In the genomic region with DNA sequence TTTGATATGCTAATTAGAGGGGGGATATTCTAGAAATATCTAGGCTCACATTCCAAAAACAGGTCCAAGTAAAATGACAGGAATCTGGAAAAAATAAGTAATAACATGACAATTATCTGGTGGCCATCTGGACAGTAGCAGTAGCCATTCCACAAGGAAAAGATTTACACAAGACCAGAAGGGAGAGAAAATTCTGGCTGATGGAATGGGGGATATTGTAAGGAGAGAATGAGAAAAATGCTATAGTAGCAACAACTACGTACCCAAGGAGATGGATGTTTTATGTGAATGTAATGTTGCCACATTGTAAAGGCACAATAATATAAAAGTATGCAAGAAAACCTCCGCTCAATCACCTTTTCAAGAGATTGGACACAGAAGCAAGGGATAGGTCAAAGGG, we compare ENCODE assay signal across 23 cellular contexts. TPM values are rescaled to one million over a fixed set of nuclear protein-coding genes. Genes with fewer than 3 reads are reported as not detected.
DNase-seq lines count a peak whose midpoint lies in the region; ATAC-seq and TF ChIP-seq lines count a peak whose summit lies in the region.
"Had no signal": no experiment of that assay in that cellular context is flagged by ENCODE, and none has a peak within 500 bp of the region (broad histone marks: within the 10 kb centered on the region; RNA-seq: fewer than 3 reads in every experiment).

No MANE protein-coding gene starts in this region.

- H3K36me3 ChIP-seq in ACC112 (ENCODE audit: insufficient read depth, low read length) (peaks cover 14% of the 10 kb centered on the region), osteoblast (ENCODE audit: insufficient read depth, low read length) (peaks cover 29% of the 10 kb centered on the region), endodermal cell (ENCODE audit: control insufficient read depth, insufficient read depth, low read length) (peaks cover 8% of the 10 kb centered on the region)
- H3K36me3 ChIP-seq: neutrophil had no signal

- H3K27me3 Mint-ChIP-seq in endodermal cell (ENCODE audit: insufficient read depth), result peaks cover 10% of the 10 kb centered on the region

- POLR2A ChIA-PET in RWPE1 (lab: Yijun Ruan, JAX; ENCODE audit: low non-redundant PET), result interaction anchor here (0.6 kb wide), 1 partner anchor 97 kb away, joined by 7 read pairs; no protein-coding TSS in a partner anchor

- H3K4me1 ChIP-seq in ACC112 (ENCODE audit: control insufficient read depth, insufficient read depth, low read length, unreplicated experiment), result peaks cover 69% of the 10 kb centered on the region
- peaks cover 51% of the 10 kb centered on the region for H3K4me1 ChIP-seq in osteoblast (ENCODE audit: insufficient read depth, low read length)
- peaks cover 9% of the 10 kb centered on the region for H3K4me1 ChIP-seq in endodermal cell (ENCODE audit: control insufficient read depth, insufficient read depth, low read length)

- H3K4me2 ChIP-seq in osteoblast (ENCODE audit: insufficient read depth, low read length), result peak overlapping the region; percentile 19

- no peak overlapping the region for H3K9ac ChIP-seq in endodermal cell (ENCODE audit: extremely low read depth, low read length, poor library complexity, severe bottlenecking)

- no peak overlapping the region for H2AFZ ChIP-seq in ACC112 (ENCODE audit: low read length, unreplicated experiment)
- H2AFZ ChIP-seq in osteoblast (ENCODE audit: low read length), result no peak overlapping the region

- H3K4me3 Mint-ChIP-seq in endodermal cell, result no peak overlapping the region
- H3K4me3 Mint-ChIP-seq: activated naive CD8-positive, alpha-beta T cell treated with anti-CD3 and anti-CD28 coated beads, Interleukin-2, amount 10 ng/mL, durations not matched to agents 7 days and 5 days; T-helper 17 cell had no signal

- CTCF ChIA-PET in RWPE1 (lab: Yijun Ruan, JAX), result no interaction called here

- no peaks in the 10 kb centered on the region for H3K9me3 Mint-ChIP-seq in endodermal cell
- H3K9me3 Mint-ChIP-seq: activated naive CD8-positive, alpha-beta T cell treated with anti-CD3 and anti-CD28 coated beads, Interleukin-2, amount 10 ng/mL, durations not matched to agents 7 days and 5 days; brain had no signal

- ATAC-seq in GM18909 (IDR thresholded peaks at IDR 0.05; ENCODE audit: poor library complexity, unreplicated experiment), result no peak
- ATAC-seq: GM12878, T-helper 17 cell had no signal

- no peaks in the 10 kb centered on the region for H3K9me3 ChIP-seq in osteoblast (ENCODE audit: low read depth, low read length)
- no peaks in the 10 kb centered on the region for H3K9me3 ChIP-seq in endodermal cell (ENCODE audit: control insufficient read depth, low read length)
- H3K9me3 ChIP-seq: neutrophil had no signal

- no peaks in the 10 kb centered on the region for H3K27me3 ChIP-seq in ACC112 (ENCODE audit: insufficient read depth, low read length)
- no peaks in the 10 kb centered on the region for H3K27me3 ChIP-seq in osteoblast (ENCODE audit: insufficient read depth, low read length)
- H3K27me3 ChIP-seq in endodermal cell (ENCODE audit: control insufficient read depth, insufficient read depth, low read length, poor library complexity, severe bottlenecking), result no peaks in the 10 kb centered on the region

- peak overlapping the region; percentile 87 for H3K27ac ChIP-seq in ACC112 (ENCODE audit: low read depth, low read length)
- peak overlapping the region; percentile 78 for H3K27ac ChIP-seq in RWPE1
- H3K27ac ChIP-seq in osteoblast (ENCODE audit: low read depth, low read length), result peak overlapping the region; percentile 63
- H3K27ac ChIP-seq in endodermal cell (ENCODE audit: low read depth, low read length), result no peak overlapping the region
- H3K27ac ChIP-seq: C4-2B, neutrophil, VCaP had no signal

- H3K36me3 Mint-ChIP-seq in endodermal cell (ENCODE audit: low read depth), result peaks cover 4% of the 10 kb centered on the region
- H3K36me3 Mint-ChIP-seq: activated naive CD8-positive, alpha-beta T cell treated with anti-CD3 and anti-CD28 coated beads, Interleukin-2, amount 10 ng/mL, durations not matched to agents 7 days and 5 days; brain had no signal

- H3K79me2 ChIP-seq in ACC112 (ENCODE audit: control insufficient read depth, insufficient read depth, low read length, unreplicated experiment) (peaks cover 92% of the 10 kb centered on the region), osteoblast (ENCODE audit: insufficient read depth, low read length) (peaks cover 96% of the 10 kb centered on the region)

- no peak overlapping the region for H3K27ac Mint-ChIP-seq in endodermal cell
- H3K27ac Mint-ChIP-seq: activated naive CD8-positive, alpha-beta T cell treated with anti-CD3 and anti-CD28 coated beads, Interleukin-2, amount 10 ng/mL, durations not matched to agents 7 days and 5 days; brain; T-helper 17 cell had no signal

- no peaks in the 10 kb centered on the region for H4K20me1 ChIP-seq in osteoblast (ENCODE audit: insufficient read depth, low read length)

- 100% methylated on average over 2 of the region's 2 CpGs; no CpG with 5 or more reads in 1 of the 2 experiments for WGBS in endodermal cell (ENCODE audit: insufficient coverage in 1 of 2, insufficient read length in 1 of 2), 2 experiments

- no peak for DNase-seq in RWPE1 (ENCODE audit: low spot score)
- DNase-seq in fibroblast of gingiva (ENCODE audit: low read depth), result peak; percentile 30
- no peak for DNase-seq in osteoblast (ENCODE audit: insufficient read length, low spot score, missing footprints)
- DNase-seq in mesenteric fat pad (ENCODE audit: low spot score), result no peak
- no peak for DNase-seq in ureter (ENCODE audit: low spot score)
- no peak for DNase-seq in endodermal cell
- DNase-seq: ACHN; activated CD4-positive, alpha-beta T cell treated with anti-CD3 and anti-CD28 coated beads, Interleukin-2, amount 50 U/mL, for 1 hour; activated CD8-positive, alpha-beta memory T cell treated with anti-CD3 and anti-CD28 coated beads, Interleukin-2, amount 50 U/mL, for 4 hours; activated naive CD8-positive, alpha-beta T cell treated with anti-CD3 and anti-CD28 coated beads, Interleukin-2, amount 10 ng/mL, durations not matched to agents 7 days and 5 days; left colon; MM.1S; NCI-H146; NCI-H526 treated with DMSO at 0.1 percent for 48 hours; SIG-M5; T-helper 17 cell had no signal

- TF ChIP-seq CTCF in RWPE1 (conservative IDR thresholded peaks at IDR 0.05; ENCODE audit: low read depth) (no peak), osteoblast (IDR thresholded peaks at IDR 0.05; ENCODE audit: extremely low read depth, low read depth, low read length) (no peak), endodermal cell (conservative IDR thresholded peaks at IDR 0.05) (no peak)

- H3K4me1 Mint-ChIP-seq in endodermal cell, result peaks cover 38% of the 10 kb centered on the region

- peak overlapping the region; percentile 33; the same call in 1 of the 2 replicates for H3K4me3 ChIP-seq in ACC112 (ENCODE audit: low read depth, low read length)
- H3K4me3 ChIP-seq in osteoblast (ENCODE audit: insufficient read depth, low read length), result no peak overlapping the region
- no peak overlapping the region for H3K4me3 ChIP-seq in endodermal cell (ENCODE audit: low read length)
- H3K4me3 ChIP-seq: GM12878 had no signal

RNA-seq across cellular contexts. Expression of a gene that starts 5.4 kb away (rescaled TPM):
- total RNA-seq in osteoblast (352 and 379 TPM in 2 replicates), mesenteric fat pad (87.8 TPM), ureter (339 TPM), endodermal cell (10 to 100 TPM; 37.4 to 93.8 TPM)
- polyA plus RNA-seq in endodermal cell (2013, experiment 1 of 2), result 15.6 TPM
- 21.2 TPM for polyA plus RNA-seq in endodermal cell (2013, experiment 2 of 2)

RNA-seq across cellular contexts. Expression of a gene that starts 19.7 kb away (rescaled TPM):
- total RNA-seq in osteoblast (4.7 TPM in 2 replicates), mesenteric fat pad (0.16 TPM), ureter (0.89 TPM), endodermal cell (10 to 100 TPM; 50.3 to 66.8 TPM)
- 39.2 TPM for polyA plus RNA-seq in endodermal cell (2013, experiment 1 of 2)
- polyA plus RNA-seq in endodermal cell (2013, experiment 2 of 2), result 45.6 TPM
